Comparison of ENCODE assay signal across 8 cellular contexts in the genomic region with DNA sequence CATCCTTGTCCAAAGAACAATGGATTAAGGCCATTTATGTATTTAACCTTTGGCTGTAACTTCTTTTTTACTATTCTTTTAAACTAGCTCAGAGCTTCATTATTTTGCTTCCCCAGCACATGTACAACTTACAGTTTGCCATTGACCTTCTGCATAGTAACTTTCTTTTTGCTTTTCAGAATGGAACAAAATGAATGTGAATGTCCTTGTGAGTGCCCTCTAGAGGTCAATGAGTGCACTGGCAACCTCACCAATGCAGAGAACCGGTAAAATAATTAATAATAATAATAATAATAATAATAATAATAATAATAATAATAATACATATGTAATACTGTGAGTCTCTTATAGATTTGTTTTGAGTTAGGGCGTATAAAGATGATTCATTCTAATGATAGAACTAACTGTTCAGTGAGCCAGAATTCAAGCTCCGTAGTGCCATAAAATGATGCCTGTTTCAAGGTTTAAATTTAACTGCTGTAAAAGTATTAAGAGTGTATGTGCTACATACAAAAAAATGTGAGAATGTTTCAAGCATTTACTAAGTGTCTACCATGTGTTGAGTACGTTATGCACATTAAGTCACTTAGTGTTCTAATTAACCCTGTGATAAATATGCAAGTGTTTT.
DNase-seq lines count a peak whose midpoint lies in the region; ATAC-seq and TF ChIP-seq lines count a peak whose summit lies in the region.

No MANE protein-coding gene starts in this region.

- H3K9ac ChIP-seq in GM23248: no peak overlapping the region

- H4K20me1 ChIP-seq in GM23248 (ENCODE audit: insufficient read depth): no peaks in the 10 kb centered on the region

- ATAC-seq in SK-N-SH treated with all-trans-retinoic acid at 6 μM for 48 hours (peak; percentile 46; the same call in 1 of the 3 replicates), HG02938 (IDR thresholded peaks at IDR 0.05; ENCODE audit: unreplicated experiment) (no peak)

- H3K27ac ChIP-seq in GM23248: no peak overlapping the region

- DNase-seq in AG08396 (ENCODE audit: low spot score) (peak; percentile 34), GM23248 (peak; percentile 53), germinal center (ENCODE audit: low spot score) (peak; percentile 9), KG1 (lab: John Stamatoyannopoulos, UW) (no peak), lower leg skin (ENCODE audit: low spot score in 2 of 2) (no peak), NCI-H2029 treated with DMSO at 0.1 percent for 48 hours (lab: John Stamatoyannopoulos, UW) (no peak)

- H3F3A ChIP-seq in GM23248 (ENCODE audit: insufficient read depth): no peaks in the 10 kb centered on the region

- H3K79me2 ChIP-seq in GM23248 (ENCODE audit: insufficient read depth): no peaks in the 10 kb centered on the region

- H3K9me2 ChIP-seq in GM23248 (ENCODE audit: insufficient read depth): no peaks in the 10 kb centered on the region

- H3K9me3 ChIP-seq in GM23248 (ENCODE audit: low read depth): no peaks in the 10 kb centered on the region

- 0 out of 2 replicates have a peak, but pooled peaks cover 6% of the 10 kb centered on the region for H3K36me3 ChIP-seq in GM23248 (ENCODE audit: low read depth)

- H3K4me3 ChIP-seq in GM23248: no peak overlapping the region
- H3K4me3 ChIP-seq in lower leg skin (ENCODE audit: low read depth, poor library complexity, severe bottlenecking): no peak overlapping the region

- H3K4me1 ChIP-seq in GM23248 (ENCODE audit: insufficient read depth): no peaks in the 10 kb centered on the region

- intact Hi-C loops in lower leg skin (cut with DNase I; ENCODE audit: low total_unique reads): no loop called here

- WGBS in GM23248 (ENCODE audit: low coverage in 1 of 2, low lambda C conversion rate in 2 of 2, missing lambda C conversion rate in 2 of 2), 2 experiments: 67 to 69% methylated on average over 4 of the region's 4 CpGs
- 67 to 69% methylated on average over 4 of the region's 4 CpGs for WGBS in lower leg skin, 2 donors

- H3K4me2 ChIP-seq in GM23248 (ENCODE audit: unreplicated experiment): no peak overlapping the region

- H2AFZ ChIP-seq in GM23248: no peak overlapping the region

- no peak for TF ChIP-seq POLR2A in lower leg skin (IDR thresholded peaks at IDR 0.05)

- in situ Hi-C loops in GM23248 (cut with MboI): no loop called here

- TF ChIP-seq CTCF in lower leg skin (IDR thresholded peaks at IDR 0.05): no peak

- H3K27me3 ChIP-seq in GM23248 (replicated peaks; ENCODE audit: insufficient read depth): no peaks in the 10 kb centered on the region

TF ChIP-seq in SK-N-SH treated with all-trans-retinoic acid at 6 μM for 48 hours, 23 proteins besides CTCF, POLR2A, EP300 and RAD21:
- TF ChIP-seq ZC3H10 (CRISPR knock-in tag; IDR thresholded peaks at IDR 0.05): no peak
- TF ChIP-seq RARB (CRISPR knock-in tag; IDR thresholded peaks at IDR 0.05): no peak
- no peak for TF ChIP-seq TOX (CRISPR knock-in tag; IDR thresholded peaks at IDR 0.05; ENCODE audit: borderline replicate concordance)
- TF ChIP-seq ARNTL (CRISPR knock-in tag; IDR thresholded peaks at IDR 0.05; ENCODE audit: borderline replicate concordance, low read depth): no peak
- TF ChIP-seq ZFP30 (CRISPR knock-in tag; IDR thresholded peaks at IDR 0.05): no peak
- no peak for TF ChIP-seq ESRRG (CRISPR knock-in tag; IDR thresholded peaks at IDR 0.05)
- TF ChIP-seq, protein P1, sequence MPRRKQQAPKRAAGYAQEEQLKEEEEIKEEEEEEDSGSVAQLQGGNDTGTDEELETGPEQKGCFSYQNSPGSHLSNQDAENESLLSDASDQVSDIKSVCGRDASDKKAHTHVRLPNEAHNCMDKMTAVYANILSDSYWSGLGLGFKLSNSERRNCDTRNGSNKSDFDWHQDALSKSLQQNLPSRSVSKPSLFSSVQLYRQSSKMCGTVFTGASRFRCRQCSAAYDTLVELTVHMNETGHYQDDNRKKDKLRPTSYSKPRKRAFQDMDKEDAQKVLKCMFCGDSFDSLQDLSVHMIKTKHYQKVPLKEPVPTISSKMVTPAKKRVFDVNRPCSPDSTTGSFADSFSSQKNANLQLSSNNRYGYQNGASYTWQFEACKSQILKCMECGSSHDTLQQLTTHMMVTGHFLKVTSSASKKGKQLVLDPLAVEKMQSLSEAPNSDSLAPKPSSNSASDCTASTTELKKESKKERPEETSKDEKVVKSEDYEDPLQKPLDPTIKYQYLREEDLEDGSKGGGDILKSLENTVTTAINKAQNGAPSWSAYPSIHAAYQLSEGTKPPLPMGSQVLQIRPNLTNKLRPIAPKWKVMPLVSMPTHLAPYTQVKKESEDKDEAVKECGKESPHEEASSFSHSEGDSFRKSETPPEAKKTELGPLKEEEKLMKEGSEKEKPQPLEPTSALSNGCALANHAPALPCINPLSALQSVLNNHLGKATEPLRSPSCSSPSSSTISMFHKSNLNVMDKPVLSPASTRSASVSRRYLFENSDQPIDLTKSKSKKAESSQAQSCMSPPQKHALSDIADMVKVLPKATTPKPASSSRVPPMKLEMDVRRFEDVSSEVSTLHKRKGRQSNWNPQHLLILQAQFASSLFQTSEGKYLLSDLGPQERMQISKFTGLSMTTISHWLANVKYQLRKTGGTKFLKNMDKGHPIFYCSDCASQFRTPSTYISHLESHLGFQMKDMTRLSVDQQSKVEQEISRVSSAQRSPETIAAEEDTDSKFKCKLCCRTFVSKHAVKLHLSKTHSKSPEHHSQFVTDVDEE (CRISPR knock-in tag; IDR thresholded peaks at IDR 0.05): no peak
- TF ChIP-seq, protein P2, sequence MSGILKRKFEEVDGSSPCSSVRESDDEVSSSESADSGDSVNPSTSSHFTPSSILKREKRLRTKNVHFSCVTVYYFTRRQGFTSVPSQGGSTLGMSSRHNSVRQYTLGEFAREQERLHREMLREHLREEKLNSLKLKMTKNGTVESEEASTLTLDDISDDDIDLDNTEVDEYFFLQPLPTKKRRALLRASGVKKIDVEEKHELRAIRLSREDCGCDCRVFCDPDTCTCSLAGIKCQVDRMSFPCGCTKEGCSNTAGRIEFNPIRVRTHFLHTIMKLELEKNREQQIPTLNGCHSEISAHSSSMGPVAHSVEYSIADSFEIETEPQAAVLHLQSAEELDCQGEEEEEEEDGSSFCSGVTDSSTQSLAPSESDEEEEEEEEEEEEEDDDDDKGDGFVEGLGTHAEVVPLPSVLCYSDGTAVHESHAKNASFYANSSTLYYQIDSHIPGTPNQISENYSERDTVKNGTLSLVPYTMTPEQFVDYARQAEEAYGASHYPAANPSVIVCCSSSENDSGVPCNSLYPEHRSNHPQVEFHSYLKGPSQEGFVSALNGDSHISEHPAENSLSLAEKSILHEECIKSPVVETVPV (CRISPR knock-in tag; IDR thresholded peaks at IDR 0.05): no peak
- TF ChIP-seq, protein P3, sequence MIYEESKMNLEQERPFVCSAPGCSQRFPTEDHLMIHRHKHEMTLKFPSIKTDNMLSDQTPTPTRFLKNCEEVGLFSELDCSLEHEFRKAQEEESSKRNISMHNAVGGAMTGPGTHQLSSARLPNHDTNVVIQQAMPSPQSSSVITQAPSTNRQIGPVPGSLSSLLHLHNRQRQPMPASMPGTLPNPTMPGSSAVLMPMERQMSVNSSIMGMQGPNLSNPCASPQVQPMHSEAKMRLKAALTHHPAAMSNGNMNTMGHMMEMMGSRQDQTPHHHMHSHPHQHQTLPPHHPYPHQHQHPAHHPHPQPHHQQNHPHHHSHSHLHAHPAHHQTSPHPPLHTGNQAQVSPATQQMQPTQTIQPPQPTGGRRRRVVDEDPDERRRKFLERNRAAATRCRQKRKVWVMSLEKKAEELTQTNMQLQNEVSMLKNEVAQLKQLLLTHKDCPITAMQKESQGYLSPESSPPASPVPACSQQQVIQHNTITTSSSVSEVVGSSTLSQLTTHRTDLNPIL (CRISPR knock-in tag; IDR thresholded peaks at IDR 0.05; ENCODE audit: low read depth): no peak
- no peak for TF ChIP-seq OSR1 (CRISPR knock-in tag; IDR thresholded peaks at IDR 0.05)
- no peak for TF ChIP-seq ZNF70 (CRISPR knock-in tag; IDR thresholded peaks at IDR 0.05)
- no peak for TF ChIP-seq ZNF8 (CRISPR knock-in tag; IDR thresholded peaks at IDR 0.05)
- no peak for TF ChIP-seq SNAI2 (CRISPR knock-in tag; IDR thresholded peaks at IDR 0.05)
- no peak for TF ChIP-seq CSDC2 (CRISPR knock-in tag; IDR thresholded peaks at IDR 0.05)
- no peak for TF ChIP-seq ISL1 (CRISPR knock-in tag; IDR thresholded peaks at IDR 0.05)
- no peak for TF ChIP-seq GLIS3 (CRISPR knock-in tag; IDR thresholded peaks at IDR 0.05)

Comparison
In these comparisons a context has a peak if more than half of its experiments do, and no peak if none do; other contexts are left out.
1. DNase-seq: peak in AG08396 (single experiment), GM23248 (single experiment) and germinal center (single experiment); none in KG1 (single experiment), lower leg skin (0 of 2) and NCI-H2029 treated with DMSO at 0.1 percent for 48 hours (single experiment).